ENCODE assay signal across 32 cellular contexts in genomic region chr4:46856347-46856746, GRCh38. TPM values are rescaled to one million over a fixed set of nuclear protein-coding genes. Genes with fewer than 3 reads are reported as not detected.
"Had no signal": no experiment of that assay in that cellular context is flagged by ENCODE, and none has a peak within 500 bp of the region (broad histone marks: within the 10 kb centered on the region; RNA-seq: fewer than 3 reads in every experiment).

No MANE protein-coding gene starts in this region.

- H3K9me3 Mint-ChIP-seq: nephron progenitor cell; stimulated activated memory B cell treated with anti-CD40 and anti-IgM and Interleukin-4, amounts not matched to agents 10 μg/mL and 1 μg/mL and 100 μg/mL, for 72 hours; stimulated activated naive CD8-positive, alpha-beta T cell treated with anti-CD3 and anti-CD28 coated beads, Interleukin-15, Interleukin-2, amounts not matched to agents 100 ng/mL and 50 ng/mL, for 24 hours had no signal

- H3K4me3 ChIP-seq: heart left ventricle, prostate gland, spleen, testis, tibial nerve, upper lobe of right lung, vagina had no signal

- H3K9me3 ChIP-seq: heart left ventricle, prostate gland, spleen, testis, tibial nerve, upper lobe of right lung, vagina had no signal

- H3K4me1 Mint-ChIP-seq: naive thymus-derived CD4-positive, alpha-beta T cell; nephron progenitor cell; stimulated activated memory B cell treated with anti-CD40 and anti-IgM and Interleukin-4, amounts not matched to agents 10 μg/mL and 1 μg/mL and 100 μg/mL, for 72 hours had no signal

- H3K9ac ChIP-seq: parathyroid adenoma had no signal

- DNase-seq: effector memory CD4-positive, alpha-beta T cell; heart left ventricle; hypothalamus; kidney glomerular epithelial cell; mammary epithelial cell; naive thymus-derived CD4-positive, alpha-beta T cell; nephron progenitor cell; retina; spleen; stimulated activated CD4-positive, alpha-beta T cell treated with anti-CD3 and anti-CD28 coated beads, Interleukin-15, amount 100 ng/mL, for 24 hours; stimulated activated CD4-positive, alpha-beta T cell treated with anti-CD3 and anti-CD28 coated beads, Interleukin-1b, Interleukin-23, amount 100 ng/mL, for 48 hours; stimulated activated CD4-positive, alpha-beta T cell treated with anti-CD3 and anti-CD28 coated beads, Interleukin-4, amount 100 ng/mL, for 24 hours; testis; upper lobe of right lung had no signal

- H3K27ac ChIP-seq: heart left ventricle, parathyroid adenoma, prostate gland, spleen, testis, tibial nerve, upper lobe of right lung, vagina had no signal

- H3K4me1 ChIP-seq: heart left ventricle, parathyroid adenoma, prostate gland, spleen, testis, tibial nerve, upper lobe of right lung, vagina had no signal

- H3K36me3 Mint-ChIP-seq: naive thymus-derived CD4-positive, alpha-beta T cell; stimulated activated memory B cell treated with anti-CD40 and anti-IgM and Interleukin-4, amounts not matched to agents 10 μg/mL and 1 μg/mL and 100 μg/mL, for 72 hours had no signal

- H3K79me2 ChIP-seq: parathyroid adenoma had no signal

- H2AFZ ChIP-seq: parathyroid adenoma had no signal

- FAIRE-seq: endometrium, frontal cortex, islet of Langerhans had no signal

- H3K27me3 ChIP-seq: heart left ventricle, testis, tibial nerve, vagina had no signal

- H3K27ac Mint-ChIP-seq: naive thymus-derived CD4-positive, alpha-beta T cell; nephron progenitor cell; stimulated activated memory B cell treated with anti-CD40 and anti-IgM and Interleukin-4, amounts not matched to agents 10 μg/mL and 1 μg/mL and 100 μg/mL, for 72 hours; stimulated activated naive CD8-positive, alpha-beta T cell treated with anti-CD3 and anti-CD28 coated beads, Interleukin-15, Interleukin-2, amounts not matched to agents 100 ng/mL and 50 ng/mL, for 24 hours had no signal

- H3K4me3 Mint-ChIP-seq: naive thymus-derived CD4-positive, alpha-beta T cell; nephron progenitor cell; stimulated activated memory B cell treated with anti-CD40 and anti-IgM and Interleukin-4, amounts not matched to agents 10 μg/mL and 1 μg/mL and 100 μg/mL, for 72 hours; stimulated activated naive CD8-positive, alpha-beta T cell treated with anti-CD3 and anti-CD28 coated beads, Interleukin-15, Interleukin-2, amounts not matched to agents 100 ng/mL and 50 ng/mL, for 24 hours had no signal

- H3K36me3 ChIP-seq: heart left ventricle, prostate gland, spleen, tibial nerve, upper lobe of right lung, vagina had no signal

- ATAC-seq: esophagus mucosa; heart left ventricle; naive thymus-derived CD4-positive, alpha-beta T cell; sciatic nerve; stimulated activated memory B cell treated with anti-CD40 and anti-IgM and Interleukin-4, amounts not matched to agents 10 μg/mL and 1 μg/mL and 100 μg/mL, for 72 hours; upper lobe of right lung had no signal

- H3K27me3 Mint-ChIP-seq: stimulated activated memory B cell treated with anti-CD40 and anti-IgM and Interleukin-4, amounts not matched to agents 10 μg/mL and 1 μg/mL and 100 μg/mL, for 72 hours had no signal

RNA-seq across cellular contexts. Expression of gene COX7B2, which starts 52.7 kb away (rescaled TPM):
- total RNA-seq: esophagus mucosa; fibroblast of lung; frontal cortex; glomerular endothelial cell; heart left ventricle; liver; mammary epithelial cell; mesenteric fat pad; mononuclear cell; naive thymus-derived CD4-positive, alpha-beta T cell; omental fat pad; sciatic nerve; skeletal muscle tissue; spleen; tibial nerve; upper lobe of right lung; vagina had no signal
- polyA plus RNA-seq: fibroblast of lung; heart left ventricle; liver; mammary epithelial cell; naive thymus-derived CD4-positive, alpha-beta T cell; spleen had no signal
